Comparison of ENCODE assay signal across 1 cellular context in the genomic region with DNA sequence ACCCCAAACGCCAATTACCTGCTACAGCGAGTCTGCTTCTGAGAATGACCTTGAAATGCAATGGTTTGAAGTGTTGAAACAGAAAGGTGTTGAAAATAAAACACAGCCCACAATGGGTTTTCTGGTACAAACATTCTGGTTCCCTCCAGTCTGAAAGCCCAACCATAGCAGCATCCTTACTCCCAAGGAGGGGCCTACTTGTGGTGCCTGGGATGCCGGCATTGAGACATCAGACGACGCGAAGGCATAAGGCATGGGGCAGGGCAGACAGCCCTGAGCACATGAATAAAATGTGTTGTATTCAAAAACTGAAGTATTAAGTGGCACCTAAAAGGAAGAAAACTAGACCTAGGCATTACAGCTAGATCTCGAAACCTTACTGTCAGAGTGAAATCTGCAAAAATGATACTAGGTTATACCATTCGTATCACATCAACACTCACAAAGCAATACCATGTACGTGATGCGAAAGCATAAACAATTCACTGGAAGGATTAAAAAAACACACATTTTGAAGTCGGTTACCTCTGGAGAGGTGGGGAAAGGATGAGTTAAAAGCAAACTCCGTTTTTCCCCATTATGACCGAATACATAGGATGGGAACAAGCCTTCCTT.
TF ChIP-seq lines count a peak whose summit lies in the region.

No MANE protein-coding gene starts in this region.

TF ChIP-seq in endothelial cell of umbilical vein, 7 proteins besides CTCF, POLR2A, EP300 and RAD21:
- TF ChIP-seq EZH2 (IDR thresholded peaks at IDR 0.05; ENCODE audit: borderline replicate concordance, low read depth, low read length, severe bottlenecking) = no peak
- no peak for TF ChIP-seq MYC (IDR thresholded peaks at IDR 0.05; ENCODE audit: low read depth, low read length)
- TF ChIP-seq POLR2AphosphoS5 (IDR thresholded peaks at IDR 0.05; ENCODE audit: insufficient read depth, low read depth, low read length) = no peak
- TF ChIP-seq JUN (IDR thresholded peaks at IDR 0.05; ENCODE audit: borderline replicate concordance, insufficient read depth, insufficient read length, low read depth) = no peak
- TF ChIP-seq MAX (IDR thresholded peaks at IDR 0.05; ENCODE audit: insufficient read depth, insufficient read length) = no peak
- TF ChIP-seq FOS (IDR thresholded peaks at IDR 0.05; ENCODE audit: borderline replicate concordance, insufficient read depth, low read length) = no peak
- no peak for TF ChIP-seq GATA2 (IDR thresholded peaks at IDR 0.05; ENCODE audit: insufficient read depth, insufficient read length, low read depth, low read length)
TF ChIP-seq in endothelial cell of umbilical vein: peak in this region for 0.
